ENCODE assay signal across 8 cellular contexts in genomic region chr1:34928865-34929496, GRCh38. TPM values are rescaled to one million over a fixed set of nuclear protein-coding genes. Genes with fewer than 3 reads are reported as not detected.
DNase-seq lines count a peak whose midpoint lies in the region; ATAC-seq and TF ChIP-seq lines count a peak whose summit lies in the region.

No MANE protein-coding gene starts in this region.

- H3K4me1 Mint-ChIP-seq in Caco-2 (ENCODE audit: low read depth, unreplicated experiment): no peaks in the 10 kb centered on the region

- H3K9me3 Mint-ChIP-seq in Caco-2 (ENCODE audit: unreplicated experiment): no peaks in the 10 kb centered on the region

- no peak overlapping the region for H2AFZ ChIP-seq in Karpas-422 (ENCODE audit: low read length)
- no peak overlapping the region for H2AFZ ChIP-seq in neuron (ENCODE audit: low read depth, low read length)

- ATAC-seq in GM21423 (IDR thresholded peaks at IDR 0.05; ENCODE audit: unreplicated experiment): no peak

- H3K79me2 ChIP-seq in Karpas-422 (ENCODE audit: low read length): no peaks in the 10 kb centered on the region

- POLR2A ChIA-PET in Caco-2 (lab: Charles Lee): no interaction called here

- H3K4me3 Mint-ChIP-seq in Caco-2 (ENCODE audit: unreplicated experiment): peak overlapping the region; percentile 51

- H3K36me3 ChIP-seq in Caco-2 (ENCODE audit: control insufficient read depth, insufficient read depth, low read length): no peaks in the 10 kb centered on the region
- H3K36me3 ChIP-seq in Karpas-422 (ENCODE audit: insufficient read depth, low read length): no peaks in the 10 kb centered on the region
- H3K36me3 ChIP-seq in breast epithelium: no peaks in the 10 kb centered on the region
- no peaks in the 10 kb centered on the region for H3K36me3 ChIP-seq in neuron (ENCODE audit: insufficient read depth, low read length)

- H3K4me3 ChIP-seq in Caco-2 (ENCODE audit: low read depth, low read length) (peak overlapping the region; percentile 26), Karpas-422 (ENCODE audit: low read length) (peak overlapping the region; percentile 74), breast epithelium (peak overlapping the region; percentile 27 to 72 (median 43)), neuron (ENCODE audit: low read length) (peak overlapping the region; percentile 37)

- H4K20me1 ChIP-seq in Karpas-422 (ENCODE audit: insufficient read depth, low read depth, low read length): no peaks in the 10 kb centered on the region; the same call in 1 of the 2 replicates

- no peak overlapping the region for H3K27ac Mint-ChIP-seq in Caco-2 (ENCODE audit: unreplicated experiment)

- H3K27ac ChIP-seq in Karpas-422 (ENCODE audit: low read length) (peak overlapping the region; percentile 11; the same call in 1 of the 2 replicates), breast epithelium (no peak overlapping the region)

- peak overlapping the region; percentile 74 for H3K9ac ChIP-seq in Karpas-422 (ENCODE audit: low read length)

- CTCF ChIA-PET in Caco-2 (lab: Charles Lee): no interaction called here

- H3K27me3 ChIP-seq in Caco-2 (replicated peaks; ENCODE audit: control insufficient read depth, insufficient read depth, low read length) (peaks cover 2% of the 10 kb centered on the region; the same call in 1 of the 2 replicates), Karpas-422 (ENCODE audit: low read length) (no peaks in the 10 kb centered on the region), breast epithelium (peaks cover 16 to 64% of the 10 kb centered on the region in 2 donors), neuron (ENCODE audit: insufficient read depth, low read length) (peaks cover 29% of the 10 kb centered on the region)

- no TSS peak for BruUV-seq in Caco-2 (replicated peaks; lab: Mats Ljungman, UMichigan)

- H3K9me3 ChIP-seq in Caco-2 (no peaks in the 10 kb centered on the region), Karpas-422 (ENCODE audit: low read length) (no peaks in the 10 kb centered on the region), breast epithelium (no peaks in the 10 kb centered on the region), neuron (ENCODE audit: low read length) (no peaks in the 10 kb centered on the region)

- H3K9me2 ChIP-seq in Karpas-422 (replicated peaks; ENCODE audit: insufficient read depth, low read length): no peaks in the 10 kb centered on the region

- intact Hi-C loops in Caco-2 (cut with micrococcal nuclease; ENCODE audit: unreplicated experiment) (no loop called here), breast epithelium (cut with DNase I; ENCODE audit: low total_unique reads) (no loop called here)

- peaks cover 9% of the 10 kb centered on the region for H3K27me3 Mint-ChIP-seq in Caco-2 (ENCODE audit: insufficient read depth, unreplicated experiment)

- no peak for TF ChIP-seq CTCF in Caco-2 (IDR thresholded peaks at IDR 0.05; ENCODE audit: insufficient read depth in 1 of 2, low read depth in 1 of 2, low read length in 1 of 2, severe bottlenecking in 1 of 2, unreplicated experiment in 1 of 2)
- no peak for TF ChIP-seq CTCF in breast epithelium (IDR thresholded peaks at IDR 0.05)

- H3K4me1 ChIP-seq in Caco-2 (0 out of 2 replicates have a peak, but pooled peaks cover 3% of the 10 kb centered on the region), Karpas-422 (ENCODE audit: low read length) (peaks cover 54% of the 10 kb centered on the region), breast epithelium (peaks cover 8 to 12% of the 10 kb centered on the region in 2 donors), neuron (ENCODE audit: insufficient read depth, low read length) (peaks cover 11% of the 10 kb centered on the region)

- DNase-seq in Caco-2: peak in 1 of 2 experiments; percentile 15
- DNase-seq in Karpas-422: peak; percentile 68
- no peak for DNase-seq in breast epithelium (ENCODE audit: low spot score in 2 of 2)
- DNase-seq in stimulated activated naive CD4-positive, alpha-beta T cell treated with Interleukin-2 at 50 U/mL for 16 hours (lab: John Stamatoyannopoulos, UW): no peak
- DNase-seq in CD1c-positive myeloid dendritic cell (ENCODE audit: extremely low spot score): no peak
- DNase-seq in DMS153 treated with DMSO at 0.1 percent for 48 hours (lab: John Stamatoyannopoulos, UW; ENCODE audit: unreplicated experiment): no peak

- no peaks in the 10 kb centered on the region for H3K36me3 Mint-ChIP-seq in Caco-2 (ENCODE audit: insufficient read depth, unreplicated experiment)

- H3K4me2 ChIP-seq in Karpas-422 (ENCODE audit: low read depth, low read length, poor library complexity, severe bottlenecking): peak overlapping the region; percentile 70

- TF ChIP-seq POLR2A in breast epithelium (IDR thresholded peaks at IDR 0.05): no peak

RNA-seq across cellular contexts. Expression of gene DLGAP3, which starts 0.5 kb away (rescaled TPM):
- total RNA-seq in Caco-2 (2022) (0.16 and 0.42 TPM in 2 replicates), breast epithelium (under 1 TPM; 0.15 to 0.33 (median 0.16) TPM)
- 4.1 and 9.5 TPM in 2 replicates for total RNA-seq in Karpas-422 (2014; rRNA removed; shearing (Covaris generic); ENCODE audit: low replicate concordance)

RNA-seq across cellular contexts. Expression of gene TMEM35B, which starts 56.2 kb away (rescaled TPM):
- total RNA-seq in Caco-2 (2022) (13.0 and 13.9 TPM in 2 replicates), breast epithelium (10 to 100 TPM; 30.5 to 55.0 (median 37.6) TPM)
- total RNA-seq in Karpas-422 (2014; rRNA removed; shearing (Covaris generic); ENCODE audit: low replicate concordance): 27.5 and 66.5 TPM in 2 replicates
